In the genomic region with DNA sequence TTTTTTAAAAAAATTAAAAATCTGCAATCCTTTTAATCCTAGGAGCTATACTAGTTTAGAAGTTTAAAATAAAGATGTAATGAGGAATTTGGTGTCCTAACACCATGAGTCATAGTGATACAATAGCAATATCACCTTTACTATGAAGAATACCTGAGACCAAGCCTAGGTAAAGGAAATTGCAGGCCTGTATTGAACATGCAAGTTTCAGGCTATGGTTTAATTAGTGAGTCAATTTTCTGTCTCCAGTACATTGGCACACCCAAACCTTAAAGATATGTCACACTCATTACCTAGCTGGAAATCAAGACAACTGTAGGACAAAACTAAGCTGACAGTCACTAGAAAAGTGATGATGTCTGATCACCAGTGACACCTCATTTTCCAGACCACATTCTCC, we compare ENCODE assay signal across 12 cellular contexts. TPM values are rescaled to one million over a fixed set of nuclear protein-coding genes. Genes with fewer than 3 reads are reported as not detected.
DNase-seq lines count a peak whose midpoint lies in the region; ATAC-seq, FAIRE-seq and TF ChIP-seq lines count a peak whose summit lies in the region.
"Not testable (repeated sequence)": the region's sequence is repeated elsewhere in the genome, so short reads cannot be mapped to it uniquely, and the experiment has no call there.
"Had no signal": no experiment of that assay in that cellular context is flagged by ENCODE, and none has a peak within 500 bp of the region (broad histone marks: within the 10 kb centered on the region; RNA-seq: fewer than 3 reads in every experiment).

No MANE protein-coding gene starts in this region.

- not testable (repeated sequence) for H4K20me1 ChIP-seq in osteoblast (ENCODE audit: insufficient read depth, low read length)

- not testable (repeated sequence) for H3K36me3 ChIP-seq in Panc1 (ENCODE audit: control insufficient read depth, insufficient read depth, low read length); colonic mucosa; esophagus squamous epithelium; osteoblast (ENCODE audit: insufficient read depth, low read length); transverse colon

- H3K27me3 Mint-ChIP-seq in activated CD4-positive, alpha-beta memory T cell treated with anti-CD3 and anti-CD28 coated beads, Interleukin-2, amount 10 ng/mL, durations not matched to agents 7 days and 5 days; activated naive CD4-positive, alpha-beta T cell treated with anti-CD3 and anti-CD28 coated beads, Interleukin-2, amount 10 ng/mL, durations not matched to agents 7 days and 5 days: not testable (repeated sequence)

- peak; percentile 20 for FAIRE-seq in GM12891 (lab: Jason Lieb, UNC)

- BruUV-seq in Panc1 (replicated peaks; lab: Mats Ljungman, UMichigan), result not testable (repeated sequence)

- H3K27ac Mint-ChIP-seq in activated CD4-positive, alpha-beta memory T cell treated with anti-CD3 and anti-CD28 coated beads, Interleukin-2, amount 10 ng/mL, durations not matched to agents 7 days and 5 days, result peak overlapping the region; percentile 52
- H3K27ac Mint-ChIP-seq in activated naive CD4-positive, alpha-beta T cell treated with anti-CD3 and anti-CD28 coated beads, Interleukin-2, amount 10 ng/mL, durations not matched to agents 7 days and 5 days, result peak overlapping the region; percentile 8

- H3K9me3 Mint-ChIP-seq in activated CD4-positive, alpha-beta memory T cell treated with anti-CD3 and anti-CD28 coated beads, Interleukin-2, amount 10 ng/mL, durations not matched to agents 7 days and 5 days; activated naive CD4-positive, alpha-beta T cell treated with anti-CD3 and anti-CD28 coated beads, Interleukin-2, amount 10 ng/mL, durations not matched to agents 7 days and 5 days: not testable (repeated sequence)

- not testable (repeated sequence) for TF ChIP-seq POLR2A in GM12891 (IDR thresholded peaks at IDR 0.05; ENCODE audit: low read depth, low read length); esophagus squamous epithelium (IDR thresholded peaks at IDR 0.05); transverse colon (IDR thresholded peaks at IDR 0.05)

- H3K4me1 Mint-ChIP-seq in activated CD4-positive, alpha-beta memory T cell treated with anti-CD3 and anti-CD28 coated beads, Interleukin-2, amount 10 ng/mL, durations not matched to agents 7 days and 5 days, result peaks cover 54% of the 10 kb centered on the region
- H3K4me1 Mint-ChIP-seq in activated naive CD4-positive, alpha-beta T cell treated with anti-CD3 and anti-CD28 coated beads, Interleukin-2, amount 10 ng/mL, durations not matched to agents 7 days and 5 days, result peaks cover 57% of the 10 kb centered on the region

- peaks cover 12% of the 10 kb centered on the region for H3K36me3 Mint-ChIP-seq in activated CD4-positive, alpha-beta memory T cell treated with anti-CD3 and anti-CD28 coated beads, Interleukin-2, amount 10 ng/mL, durations not matched to agents 7 days and 5 days (ENCODE audit: low read depth)
- H3K36me3 Mint-ChIP-seq in activated naive CD4-positive, alpha-beta T cell treated with anti-CD3 and anti-CD28 coated beads, Interleukin-2, amount 10 ng/mL, durations not matched to agents 7 days and 5 days, result not testable (repeated sequence)

- H3K27me3 ChIP-seq in Panc1 (ENCODE audit: control insufficient read depth, insufficient read depth, low read length); colonic mucosa; esophagus squamous epithelium; osteoblast (ENCODE audit: insufficient read depth, low read length); transverse colon: not testable (repeated sequence)

- H3K27ac ChIP-seq in Panc1 (ENCODE audit: low read length), result peak overlapping the region; percentile 100
- H3K27ac ChIP-seq in colonic mucosa, result peak overlapping the region; percentile 19
- H3K27ac ChIP-seq in esophagus squamous epithelium, result peak overlapping the region; percentile 25 to 97 (median 74)
- H3K27ac ChIP-seq in osteoblast (ENCODE audit: low read depth, low read length), result peak overlapping the region; percentile 87
- peak overlapping the region in 3 of 4 donors; percentile 52 to 67 (median 64) for H3K27ac ChIP-seq in transverse colon

- peaks cover 53% of the 10 kb centered on the region for H3K4me1 ChIP-seq in Panc1 (ENCODE audit: control insufficient read depth, insufficient read depth, low read length)
- not testable (repeated sequence) for H3K4me1 ChIP-seq in colonic mucosa
- H3K4me1 ChIP-seq in esophagus squamous epithelium, result peaks cover 13 to 82% (median 47%) of the 10 kb centered on the region in 3 donors
- H3K4me1 ChIP-seq in osteoblast (ENCODE audit: insufficient read depth, low read length), result peaks cover 42% of the 10 kb centered on the region
- H3K4me1 ChIP-seq in transverse colon, result peaks cover 10 to 69% (median 24%) of the 10 kb centered on the region in 4 donors

- H3K9me3 ChIP-seq in Panc1 (ENCODE audit: control insufficient read depth, insufficient read depth, low read depth, low read length); colonic mucosa; esophagus squamous epithelium; osteoblast (ENCODE audit: low read depth, low read length); transverse colon: not testable (repeated sequence)

- H3K4me3 Mint-ChIP-seq in activated CD4-positive, alpha-beta memory T cell treated with anti-CD3 and anti-CD28 coated beads, Interleukin-2, amount 10 ng/mL, durations not matched to agents 7 days and 5 days; activated naive CD4-positive, alpha-beta T cell treated with anti-CD3 and anti-CD28 coated beads, Interleukin-2, amount 10 ng/mL, durations not matched to agents 7 days and 5 days: not testable (repeated sequence)

- TF ChIP-seq EP300 in transverse colon (IDR thresholded peaks at IDR 0.05; ENCODE audit: low read depth), result not testable (repeated sequence)

- intact Hi-C loops in Panc1 (cut with micrococcal nuclease; ENCODE audit: unreplicated experiment), result loop anchor here (10.0 kb wide), 1 partner anchor 508 kb away; no protein-coding TSS in a partner anchor
- intact Hi-C loops in colonic mucosa (cut with DNase I); esophagus squamous epithelium (cut with DNase I); transverse colon (cut with DNase I; ENCODE audit: low total_unique reads): not testable (repeated sequence)

- H3K9ac ChIP-seq in colonic mucosa (ENCODE audit: low read depth in 2 of 2, low read length in 2 of 2), result not testable (repeated sequence)

- not testable (repeated sequence) for H3K4me3 ChIP-seq in Panc1 (ENCODE audit: low read depth in 2 of 2, low read length in 2 of 2); colonic mucosa; esophagus squamous epithelium; osteoblast (ENCODE audit: insufficient read depth, low read length); transverse colon

- not testable (repeated sequence) for TF ChIP-seq CTCF in Panc1 (IDR thresholded peaks at IDR 0.05); colonic mucosa (IDR thresholded peaks at IDR 0.05); esophagus squamous epithelium (IDR thresholded peaks at IDR 0.05); osteoblast (IDR thresholded peaks at IDR 0.05; ENCODE audit: extremely low read depth, low read depth, low read length); transverse colon (IDR thresholded peaks at IDR 0.05)

- H2AFZ ChIP-seq in osteoblast (ENCODE audit: low read length), result not testable (repeated sequence)

- CTCF ChIA-PET in Panc1 (lab: Charles Lee), result not testable (repeated sequence)
- CTCF ChIA-PET in activated CD4-positive, alpha-beta memory T cell treated with anti-CD3 and anti-CD28 coated beads, Interleukin-2, amount 10 ng/mL, durations not matched to agents 7 days and 5 days (lab: Charles Lee), result interaction anchor here (1.0 to 1.5 kb wide), 2 partner anchors 91 to 94 kb away, joined by 3 to 4 read pairs; no protein-coding TSS in a partner anchor
- CTCF ChIA-PET in activated naive CD4-positive, alpha-beta T cell treated with anti-CD3 and anti-CD28 coated beads, Interleukin-2, amount 10 ng/mL, durations not matched to agents 7 days and 5 days (lab: Charles Lee), result interaction anchor here (0.7 to 1.1 kb wide), 2 partner anchors 20 to 91 kb away, joined by 3 read pairs; no protein-coding TSS in a partner anchor

- not testable (repeated sequence) for H3K79me2 ChIP-seq in osteoblast (ENCODE audit: insufficient read depth, low read length)

- ATAC-seq in Panc1, result not testable (repeated sequence)

- not testable (repeated sequence) for DNase-seq in GM12891 (ENCODE audit: insufficient read length, low spot score); Panc1 (ENCODE audit: low read depth, low spot score); activated CD4-positive, alpha-beta memory T cell treated with anti-CD3 and anti-CD28 coated beads, Interleukin-2, amount 10 ng/mL, durations not matched to agents 7 days and 5 days; activated naive CD4-positive, alpha-beta T cell treated with anti-CD3 and anti-CD28 coated beads, Interleukin-2, amount 10 ng/mL, durations not matched to agents 7 days and 5 days; colonic mucosa; esophagus squamous epithelium (lab: John Stamatoyannopoulos, UW); osteoblast (ENCODE audit: insufficient read length, low spot score, missing footprints); transverse colon

- POLR2A ChIA-PET in Panc1 (lab: Charles Lee), result interaction anchor here (0.7 kb wide), 1 partner anchor 87 kb away, joined by 3 read pairs; no protein-coding TSS in a partner anchor
- POLR2A ChIA-PET in activated CD4-positive, alpha-beta memory T cell treated with anti-CD3 and anti-CD28 coated beads, Interleukin-2, amount 10 ng/mL, durations not matched to agents 7 days and 5 days (lab: Charles Lee), result interaction anchor here (1.3 to 1.7 kb wide), 2 partner anchors 20 to 91 kb away, joined by 4 to 5 read pairs; no protein-coding TSS in a partner anchor

- H3K4me2 ChIP-seq in osteoblast (ENCODE audit: insufficient read depth, low read length), result not testable (repeated sequence)

- in situ Hi-C loops in Panc1 (cut with HindIII; ENCODE audit: low pct_unique_long_range_greater_than_20kb, low sequenced_read_pairs); transverse colon (cut with MboI; ENCODE audit: low pct_ligation_motif_present in 1 of 4, low pct_unique_long_range_greater_than_20kb in 1 of 4, low sequenced_read_pairs in 3 of 4): not testable (repeated sequence)

RNA-seq across cellular contexts. Expression of a gene that starts 6.7 kb away (rescaled TPM):
- polyA plus RNA-seq in GM12891 (2012; ENCODE audit: low read depth, missing spikeins), result 2.2 TPM
- total RNA-seq in Panc1 (2021; ENCODE audit: unreplicated experiment), result 331 TPM
- polyA plus RNA-seq in Panc1 (2012; ENCODE audit: insufficient read length), result 234 TPM
- total RNA-seq in activated CD4-positive, alpha-beta memory T cell treated with anti-CD3 and anti-CD28 coated beads, Interleukin-2, amount 10 ng/mL, durations not matched to agents 7 days and 5 days, result 100 to 1,000 TPM; 148 to 154 TPM
- 10 to 100 TPM; 34.0 to 41.9 TPM for total RNA-seq in colonic mucosa
- total RNA-seq in esophagus squamous epithelium, result 100 to 1,000 TPM in 1 of 4 donors, 10 to 100 TPM in 3; 21.5 to 178 (median 49.6) TPM
- total RNA-seq in osteoblast, result 30.4 and 35.5 TPM in 2 replicates
- total RNA-seq in transverse colon, result 10 to 100 TPM; 31.3 to 46.8 (median 39.3) TPM

RNA-seq across cellular contexts. Expression of a gene that starts 47.0 kb away (rescaled TPM):
- not detected for polyA plus RNA-seq in GM12891 (2012; ENCODE audit: low read depth, missing spikeins)
- total RNA-seq in Panc1 (2021; ENCODE audit: unreplicated experiment), result 3.2 TPM
- 1.4 TPM for polyA plus RNA-seq in Panc1 (2012; ENCODE audit: insufficient read length)
- under 1 TPM; 0.28 to 0.33 TPM for total RNA-seq in activated CD4-positive, alpha-beta memory T cell treated with anti-CD3 and anti-CD28 coated beads, Interleukin-2, amount 10 ng/mL, durations not matched to agents 7 days and 5 days
- under 1 TPM in 1 of 2 donors, not detected in 1; 0.24 TPM for total RNA-seq in colonic mucosa
- total RNA-seq in esophagus squamous epithelium, result 1 to 10 TPM in 2 of 4 donors, under 1 TPM in 2; 0.57 to 2.3 (median 1.0) TPM
- total RNA-seq in osteoblast, result under 0.01 TPM in 2 replicates
- not detected for total RNA-seq in transverse colon
- total RNA-seq: Caco-2; CD8-positive, alpha-beta T cell had no signal

RNA-seq across cellular contexts. Expression of a gene that starts 53.5 kb away (rescaled TPM):
- polyA plus RNA-seq in GM12891 (2012; ENCODE audit: low read depth, missing spikeins), result not detected
- 0.49 TPM for total RNA-seq in Panc1 (2021; ENCODE audit: unreplicated experiment)
- polyA plus RNA-seq in Panc1 (2012; ENCODE audit: insufficient read length), result not detected
- not detected for total RNA-seq in activated CD4-positive, alpha-beta memory T cell treated with anti-CD3 and anti-CD28 coated beads, Interleukin-2, amount 10 ng/mL, durations not matched to agents 7 days and 5 days
- not detected for total RNA-seq in colonic mucosa
- not detected for total RNA-seq in esophagus squamous epithelium
- total RNA-seq in osteoblast, result not detected in 2 replicates
- not detected for total RNA-seq in transverse colon
- total RNA-seq: Caco-2; CD8-positive, alpha-beta T cell; H1 had no signal
- polyA plus RNA-seq: A549, H1 had no signal

Comparison
In these comparisons a context has a peak if more than half of its experiments do, and no peak if none do; other contexts are left out.
1. H3K27ac ChIP-seq: peak in every context shown above with its lines; median percentile 100 in Panc1; 87 in osteoblast; 74 in esophagus squamous epithelium; 64 in transverse colon; 19 in colonic mucosa.